Comparison of ENCODE assay signal across 9 cellular contexts in the genomic region with DNA sequence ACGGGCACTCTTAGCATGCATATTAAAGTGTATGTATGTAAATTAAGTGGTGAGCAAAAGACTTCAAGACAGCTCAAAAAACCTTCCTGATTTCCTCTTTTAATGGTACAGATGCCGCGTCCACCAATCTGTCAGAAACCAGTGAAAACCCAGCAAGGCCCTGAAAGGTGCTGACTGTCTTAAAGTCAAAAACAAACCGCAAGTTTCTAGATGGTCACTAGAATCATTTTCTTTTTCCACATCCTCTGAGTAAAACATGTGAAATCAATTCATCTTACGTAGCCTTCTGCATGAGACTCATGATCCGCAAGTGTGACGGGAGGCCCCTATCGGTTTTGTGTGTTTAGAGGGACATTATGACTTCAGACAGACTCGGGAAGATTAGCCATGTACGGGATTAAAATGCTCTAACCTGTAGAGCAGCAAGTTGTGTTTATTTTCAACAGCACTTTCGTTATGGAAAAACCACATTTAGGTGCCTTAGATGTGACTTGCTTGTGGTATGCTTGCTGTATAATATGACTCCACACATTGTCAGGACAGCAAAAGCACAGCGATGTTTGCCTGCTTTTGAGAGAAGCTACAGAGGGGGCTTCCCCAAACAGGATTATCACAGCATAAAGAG.
DNase-seq lines count a peak whose midpoint lies in the region; ATAC-seq and TF ChIP-seq lines count a peak whose summit lies in the region.
"Had no signal": no experiment of that assay in that cellular context is flagged by ENCODE, and none has a peak within 500 bp of the region (broad histone marks: within the 10 kb centered on the region; RNA-seq: fewer than 3 reads in every experiment).

No MANE protein-coding gene starts in this region.

- H3K27me3 ChIP-seq in stomach = no peaks in the 10 kb centered on the region
- H3K27me3 ChIP-seq in right lobe of liver = no peaks in the 10 kb centered on the region

- H3K27ac ChIP-seq in stomach = no peak overlapping the region
- no peak overlapping the region for H3K27ac ChIP-seq in right lobe of liver

- H3K9me3 Mint-ChIP-seq in memory B cell = no peaks in the 10 kb centered on the region
- H3K9me3 Mint-ChIP-seq: stimulated activated naive CD8-positive, alpha-beta T cell treated with anti-CD3 and anti-CD28 coated beads, Interleukin-15, Interleukin-2, amounts not matched to agents 100 ng/mL and 50 ng/mL, for 24 hours had no signal

- H3K36me3 Mint-ChIP-seq in memory B cell = peaks cover 15% of the 10 kb centered on the region

- peak overlapping the region; percentile 74 for H3K27ac Mint-ChIP-seq in memory B cell
- H3K27ac Mint-ChIP-seq: stimulated activated naive CD8-positive, alpha-beta T cell treated with anti-CD3 and anti-CD28 coated beads, Interleukin-15, Interleukin-2, amounts not matched to agents 100 ng/mL and 50 ng/mL, for 24 hours had no signal

- intact Hi-C loops in stomach (cut with DNase I; ENCODE audit: low total_unique reads) (no loop called here), right lobe of liver (cut with DNase I) (no loop called here)

- ATAC-seq in GM21529 (IDR thresholded peaks at IDR 0.05; ENCODE audit: unreplicated experiment) = peak; percentile 92
- ATAC-seq in HG03432 (IDR thresholded peaks at IDR 0.05; ENCODE audit: unreplicated experiment) = peak; percentile 95
- peak; percentile 76 for ATAC-seq in memory B cell (ENCODE audit: low read depth)
- ATAC-seq in right lobe of liver = no peak

- peak; percentile 34 for DNase-seq in activated CD4-positive, alpha-beta T cell treated with anti-CD3 and anti-CD28 coated beads for 48 hours
- DNase-seq in activated CD4-positive, alpha-beta T cell treated with anti-CD3 and anti-CD28 coated beads, Interleukin-2, amount 50 U/mL, for 1 hour = no peak
- peak in 1 of 2 donors; percentile 4 for DNase-seq in memory B cell (ENCODE audit: low spot score in 2 of 2)
- DNase-seq in NCI-H1105 (lab: John Stamatoyannopoulos, UW) = no peak
- no peak for DNase-seq in stomach
- no peak for DNase-seq in right lobe of liver

- TF ChIP-seq EP300 in stomach (IDR thresholded peaks at IDR 0.05) = no peak

- TF ChIP-seq POLR2A in stomach (IDR thresholded peaks at IDR 0.05) (no peak), right lobe of liver (IDR thresholded peaks at IDR 0.05) (no peak)

- peaks cover 35% of the 10 kb centered on the region for H3K4me1 Mint-ChIP-seq in memory B cell

- no peaks in the 10 kb centered on the region for H3K9me3 ChIP-seq in stomach
- no peaks in the 10 kb centered on the region for H3K9me3 ChIP-seq in right lobe of liver

- WGBS in stomach, 5 donors = 87 to 89% (median 89%) methylated on average over 12 of the region's 12 CpGs
- 82% methylated on average over 12 of the region's 12 CpGs for WGBS in right lobe of liver (ENCODE audit: insufficient coverage, low coverage, low lambda C conversion rate, missing lambda C conversion rate)

- H3K27me3 Mint-ChIP-seq in memory B cell = no peaks in the 10 kb centered on the region
- H3K27me3 Mint-ChIP-seq: stimulated activated naive CD8-positive, alpha-beta T cell treated with anti-CD3 and anti-CD28 coated beads, Interleukin-15, Interleukin-2, amounts not matched to agents 100 ng/mL and 50 ng/mL, for 24 hours had no signal

- H3K4me3 Mint-ChIP-seq in memory B cell = peak overlapping the region; percentile 58
- H3K4me3 Mint-ChIP-seq: stimulated activated naive CD8-positive, alpha-beta T cell treated with anti-CD3 and anti-CD28 coated beads, Interleukin-15, Interleukin-2, amounts not matched to agents 100 ng/mL and 50 ng/mL, for 24 hours had no signal

- H3K36me3 ChIP-seq in stomach = peaks cover 0 to 37% (median 18%) of the 10 kb centered on the region in 4 donors
- peaks cover 0 to 3% (median 0%) of the 10 kb centered on the region in 4 donors for H3K36me3 ChIP-seq in right lobe of liver

- H3K4me1 ChIP-seq in stomach (peaks cover 0 to 5% (median 0%) of the 10 kb centered on the region in 4 donors), right lobe of liver (peaks cover 0 to 42% (median 13%) of the 10 kb centered on the region in 4 donors)

- H3K4me3 ChIP-seq in stomach (no peak overlapping the region), right lobe of liver (no peak overlapping the region)

- TF ChIP-seq CTCF in stomach (IDR thresholded peaks at IDR 0.05) = no peak
- TF ChIP-seq CTCF in right lobe of liver (IDR thresholded peaks at IDR 0.05) = no peak

Comparison
In these comparisons a context has a peak if more than half of its experiments do, and no peak if none do; other contexts are left out.
1. ATAC-seq: peak in GM21529 (single experiment), HG03432 (single experiment) and memory B cell (single experiment); none in right lobe of liver (0 of 4).